In genomic region chr18:55250729-55251128, GRCh38 we compare ENCODE assay signal across 1 cellular context.
A peak's percentile ranks its signal among the peaks of the same experiment; 100 is the strongest.
TF ChIP-seq lines count a peak whose summit lies in the region.

No MANE protein-coding gene starts in this region.

TF ChIP-seq in GM12878, 131 proteins besides CTCF, POLR2A, EP300 and RAD21 (continued from another document):
- TF ChIP-seq CEBPZ (IDR thresholded peaks at IDR 0.05; ENCODE audit: low read depth, low read length) (no peak), TCF7 (IDR thresholded peaks at IDR 0.05; ENCODE audit: borderline replicate concordance) (peak; percentile 55; the same call in 1 of the 2 replicates), DPF2 (IDR thresholded peaks at IDR 0.05) (no peak), CBX5 (IDR thresholded peaks at IDR 0.05; ENCODE audit: low read depth) (no peak), ETV6 (conservative IDR thresholded peaks at IDR 0.05 in 1 of 2, IDR thresholded peaks at IDR 0.05 in 1 of 2; ENCODE audit: borderline replicate concordance in 1 of 2, low read depth in 1 of 2) (peak in 1 of 2 experiments; percentile 88; a peak in 2 of 4 replicates), FOXM1 (IDR thresholded peaks at IDR 0.05; ENCODE audit: low read depth, low read length) (peak; percentile 52; the same call in 1 of the 2 replicates), ZNF274 (IDR thresholded peaks at IDR 0.05; ENCODE audit: insufficient read depth, insufficient read length) (no peak), TARDBP (IDR thresholded peaks at IDR 0.05; ENCODE audit: borderline replicate concordance) (no peak), GABPA (IDR thresholded peaks at IDR 0.05; ENCODE audit: low read depth) (no peak), EED (IDR thresholded peaks at IDR 0.05; ENCODE audit: low read depth) (peak; percentile 64; the same call in 1 of the 2 replicates)
